ENCODE assay signal across 1 cellular context in the genomic region with DNA sequence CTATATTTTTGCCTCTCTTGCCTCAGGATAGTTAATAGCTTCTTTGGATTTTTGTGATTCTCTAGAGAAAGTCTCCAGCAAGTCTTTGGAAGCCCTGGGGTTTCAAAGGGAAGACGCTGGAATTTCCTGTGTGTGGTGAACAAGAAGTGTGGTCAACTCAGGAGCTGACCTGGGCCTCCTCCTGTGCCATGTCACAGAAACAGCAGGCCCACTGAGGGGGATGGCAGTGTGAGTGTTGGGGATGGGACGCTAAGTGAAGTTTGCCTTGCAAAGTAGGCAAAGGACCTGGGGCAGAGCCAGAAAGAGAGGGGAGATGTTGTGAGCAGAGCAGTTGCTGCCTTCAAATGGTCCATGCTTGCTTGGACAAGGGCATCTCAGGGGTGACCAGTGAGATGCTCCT.
TF ChIP-seq lines count a peak whose summit lies in the region.

No MANE protein-coding gene starts in this region.

TF ChIP-seq in GM23338, 12 proteins besides CTCF, POLR2A, EP300 and RAD21 (continued from another document):
- TF ChIP-seq, protein P1, sequence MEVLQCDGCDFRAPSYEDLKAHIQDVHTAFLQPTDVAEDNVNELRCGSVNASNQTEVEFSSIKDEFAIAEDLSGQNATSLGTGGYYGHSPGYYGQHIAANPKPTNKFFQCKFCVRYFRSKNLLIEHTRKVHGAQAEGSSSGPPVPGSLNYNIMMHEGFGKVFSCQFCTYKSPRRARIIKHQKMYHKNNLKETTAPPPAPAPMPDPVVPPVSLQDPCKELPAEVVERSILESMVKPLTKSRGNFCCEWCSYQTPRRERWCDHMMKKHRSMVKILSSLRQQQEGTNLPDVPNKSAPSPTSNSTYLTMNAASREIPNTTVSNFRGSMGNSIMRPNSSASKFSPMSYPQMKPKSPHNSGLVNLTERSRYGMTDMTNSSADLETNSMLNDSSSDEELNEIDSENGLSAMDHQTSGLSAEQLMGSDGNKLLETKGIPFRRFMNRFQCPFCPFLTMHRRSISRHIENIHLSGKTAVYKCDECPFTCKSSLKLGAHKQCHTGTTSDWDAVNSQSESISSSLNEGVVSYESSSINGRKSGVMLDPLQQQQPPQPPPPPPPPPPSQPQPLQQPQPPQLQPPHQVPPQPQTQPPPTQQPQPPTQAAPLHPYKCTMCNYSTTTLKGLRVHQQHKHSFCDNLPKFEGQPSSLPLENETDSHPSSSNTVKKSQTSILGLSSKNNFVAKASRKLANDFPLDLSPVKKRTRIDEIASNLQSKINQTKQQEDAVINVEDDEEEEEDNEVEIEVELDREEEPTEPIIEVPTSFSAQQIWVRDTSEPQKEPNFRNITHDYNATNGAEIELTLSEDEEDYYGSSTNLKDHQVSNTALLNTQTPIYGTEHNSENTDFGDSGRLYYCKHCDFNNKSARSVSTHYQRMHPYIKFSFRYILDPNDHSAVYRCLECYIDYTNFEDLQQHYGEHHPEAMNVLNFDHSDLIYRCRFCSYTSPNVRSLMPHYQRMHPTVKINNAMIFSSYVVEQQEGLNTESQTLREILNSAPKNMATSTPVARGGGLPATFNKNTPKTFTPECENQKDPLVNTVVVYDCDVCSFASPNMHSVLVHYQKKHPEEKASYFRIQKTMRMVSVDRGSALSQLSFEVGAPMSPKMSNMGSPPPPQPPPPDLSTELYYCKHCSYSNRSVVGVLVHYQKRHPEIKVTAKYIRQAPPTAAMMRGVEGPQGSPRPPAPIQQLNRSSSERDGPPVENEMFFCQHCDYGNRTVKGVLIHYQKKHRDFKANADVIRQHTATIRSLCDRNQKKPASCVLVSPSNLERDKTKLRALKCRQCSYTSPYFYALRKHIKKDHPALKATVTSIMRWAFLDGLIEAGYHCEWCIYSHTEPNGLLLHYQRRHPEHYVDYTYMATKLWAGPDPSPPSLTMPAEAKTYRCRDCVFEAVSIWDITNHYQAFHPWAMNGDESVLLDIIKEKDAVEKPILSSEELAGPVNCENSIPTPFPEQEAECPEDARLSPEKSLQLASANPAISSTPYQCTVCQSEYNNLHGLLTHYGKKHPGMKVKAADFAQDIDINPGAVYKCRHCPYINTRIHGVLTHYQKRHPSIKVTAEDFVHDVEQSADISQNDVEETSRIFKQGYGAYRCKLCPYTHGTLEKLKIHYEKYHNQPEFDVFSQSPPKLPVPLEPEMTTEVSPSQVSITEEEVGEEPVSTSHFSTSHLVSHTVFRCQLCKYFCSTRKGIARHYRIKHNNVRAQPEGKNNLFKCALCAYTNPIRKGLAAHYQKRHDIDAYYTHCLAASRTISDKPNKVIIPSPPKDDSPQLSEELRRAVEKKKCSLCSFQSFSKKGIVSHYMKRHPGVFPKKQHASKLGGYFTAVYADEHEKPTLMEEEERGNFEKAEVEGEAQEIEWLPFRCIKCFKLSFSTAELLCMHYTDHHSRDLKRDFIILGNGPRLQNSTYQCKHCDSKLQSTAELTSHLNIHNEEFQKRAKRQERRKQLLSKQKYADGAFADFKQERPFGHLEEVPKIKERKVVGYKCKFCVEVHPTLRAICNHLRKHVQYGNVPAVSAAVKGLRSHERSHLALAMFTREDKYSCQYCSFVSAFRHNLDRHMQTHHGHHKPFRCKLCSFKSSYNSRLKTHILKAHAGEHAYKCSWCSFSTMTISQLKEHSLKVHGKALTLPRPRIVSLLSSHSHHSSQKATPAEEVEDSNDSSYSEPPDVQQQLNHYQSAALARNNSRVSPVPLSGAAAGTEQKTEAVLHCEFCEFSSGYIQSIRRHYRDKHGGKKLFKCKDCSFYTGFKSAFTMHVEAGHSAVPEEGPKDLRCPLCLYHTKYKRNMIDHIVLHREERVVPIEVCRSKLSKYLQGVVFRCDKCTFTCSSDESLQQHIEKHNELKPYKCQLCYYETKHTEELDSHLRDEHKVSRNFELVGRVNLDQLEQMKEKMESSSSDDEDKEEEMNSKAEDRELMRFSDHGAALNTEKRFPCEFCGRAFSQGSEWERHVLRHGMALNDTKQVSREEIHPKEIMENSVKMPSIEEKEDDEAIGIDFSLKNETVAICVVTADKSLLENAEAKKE (CRISPR knock-in tag; IDR thresholded peaks at IDR 0.05) = no peak
- TF ChIP-seq JUNB (IDR thresholded peaks at IDR 0.05; ENCODE audit: unreplicated experiment) (no peak), EZH2phosphoT487 (IDR thresholded peaks at IDR 0.05; ENCODE audit: unreplicated experiment) (no peak), ZNF114 (CRISPR knock-in tag; IDR thresholded peaks at IDR 0.05) (no peak), ZNF331 (CRISPR knock-in tag; IDR thresholded peaks at IDR 0.05; ENCODE audit: low read depth) (no peak), CREB1 (CRISPR knock-in tag; IDR thresholded peaks at IDR 0.05; ENCODE audit: low read depth) (no peak)
- TF ChIP-seq, protein P2, sequence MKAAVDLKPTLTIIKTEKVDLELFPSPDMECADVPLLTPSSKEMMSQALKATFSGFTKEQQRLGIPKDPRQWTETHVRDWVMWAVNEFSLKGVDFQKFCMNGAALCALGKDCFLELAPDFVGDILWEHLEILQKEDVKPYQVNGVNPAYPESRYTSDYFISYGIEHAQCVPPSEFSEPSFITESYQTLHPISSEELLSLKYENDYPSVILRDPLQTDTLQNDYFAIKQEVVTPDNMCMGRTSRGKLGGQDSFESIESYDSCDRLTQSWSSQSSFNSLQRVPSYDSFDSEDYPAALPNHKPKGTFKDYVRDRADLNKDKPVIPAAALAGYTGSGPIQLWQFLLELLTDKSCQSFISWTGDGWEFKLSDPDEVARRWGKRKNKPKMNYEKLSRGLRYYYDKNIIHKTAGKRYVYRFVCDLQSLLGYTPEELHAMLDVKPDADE (IDR thresholded peaks at IDR 0.05) = no peak
- TF ChIP-seq, protein P3, sequence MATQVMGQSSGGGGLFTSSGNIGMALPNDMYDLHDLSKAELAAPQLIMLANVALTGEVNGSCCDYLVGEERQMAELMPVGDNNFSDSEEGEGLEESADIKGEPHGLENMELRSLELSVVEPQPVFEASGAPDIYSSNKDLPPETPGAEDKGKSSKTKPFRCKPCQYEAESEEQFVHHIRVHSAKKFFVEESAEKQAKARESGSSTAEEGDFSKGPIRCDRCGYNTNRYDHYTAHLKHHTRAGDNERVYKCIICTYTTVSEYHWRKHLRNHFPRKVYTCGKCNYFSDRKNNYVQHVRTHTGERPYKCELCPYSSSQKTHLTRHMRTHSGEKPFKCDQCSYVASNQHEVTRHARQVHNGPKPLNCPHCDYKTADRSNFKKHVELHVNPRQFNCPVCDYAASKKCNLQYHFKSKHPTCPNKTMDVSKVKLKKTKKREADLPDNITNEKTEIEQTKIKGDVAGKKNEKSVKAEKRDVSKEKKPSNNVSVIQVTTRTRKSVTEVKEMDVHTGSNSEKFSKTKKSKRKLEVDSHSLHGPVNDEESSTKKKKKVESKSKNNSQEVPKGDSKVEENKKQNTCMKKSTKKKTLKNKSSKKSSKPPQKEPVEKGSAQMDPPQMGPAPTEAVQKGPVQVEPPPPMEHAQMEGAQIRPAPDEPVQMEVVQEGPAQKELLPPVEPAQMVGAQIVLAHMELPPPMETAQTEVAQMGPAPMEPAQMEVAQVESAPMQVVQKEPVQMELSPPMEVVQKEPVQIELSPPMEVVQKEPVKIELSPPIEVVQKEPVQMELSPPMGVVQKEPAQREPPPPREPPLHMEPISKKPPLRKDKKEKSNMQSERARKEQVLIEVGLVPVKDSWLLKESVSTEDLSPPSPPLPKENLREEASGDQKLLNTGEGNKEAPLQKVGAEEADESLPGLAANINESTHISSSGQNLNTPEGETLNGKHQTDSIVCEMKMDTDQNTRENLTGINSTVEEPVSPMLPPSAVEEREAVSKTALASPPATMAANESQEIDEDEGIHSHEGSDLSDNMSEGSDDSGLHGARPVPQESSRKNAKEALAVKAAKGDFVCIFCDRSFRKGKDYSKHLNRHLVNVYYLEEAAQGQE (IDR thresholded peaks at IDR 0.05; ENCODE audit: unreplicated experiment) = no peak
